ENCODE assay signal across 1 cellular context in the genomic region with DNA sequence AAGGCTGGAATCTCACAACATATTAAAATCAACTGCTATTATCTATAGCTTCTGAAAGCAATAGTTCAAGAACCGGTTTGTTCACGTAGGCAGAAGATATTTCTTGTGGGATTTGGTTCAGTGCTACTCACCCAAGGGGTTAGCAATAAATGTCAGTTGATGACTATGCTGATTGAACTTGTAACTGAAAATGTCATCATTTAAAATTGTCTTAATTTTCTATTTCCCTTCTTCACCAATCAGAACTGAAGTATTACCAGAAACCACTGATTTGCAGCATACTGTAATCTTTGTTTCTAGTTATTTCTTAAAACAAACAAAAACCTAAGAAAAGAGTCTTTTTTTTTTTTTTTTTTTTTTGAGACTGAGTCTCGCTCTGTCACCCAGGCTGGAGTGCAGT.
TF ChIP-seq lines count a peak whose summit lies in the region.

No MANE protein-coding gene starts in this region.

TF ChIP-seq in GM12878, 131 proteins besides CTCF, POLR2A, EP300 and RAD21 (continued from another document):
- TF ChIP-seq, protein P1, sequence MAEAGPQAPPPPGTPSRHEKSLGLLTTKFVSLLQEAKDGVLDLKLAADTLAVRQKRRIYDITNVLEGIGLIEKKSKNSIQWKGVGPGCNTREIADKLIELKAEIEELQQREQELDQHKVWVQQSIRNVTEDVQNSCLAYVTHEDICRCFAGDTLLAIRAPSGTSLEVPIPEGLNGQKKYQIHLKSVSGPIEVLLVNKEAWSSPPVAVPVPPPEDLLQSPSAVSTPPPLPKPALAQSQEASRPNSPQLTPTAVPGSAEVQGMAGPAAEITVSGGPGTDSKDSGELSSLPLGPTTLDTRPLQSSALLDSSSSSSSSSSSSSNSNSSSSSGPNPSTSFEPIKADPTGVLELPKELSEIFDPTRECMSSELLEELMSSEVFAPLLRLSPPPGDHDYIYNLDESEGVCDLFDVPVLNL (IDR thresholded peaks at IDR 0.05; ENCODE audit: low read depth, low read length), result no peak
- TF ChIP-seq DPF2 (IDR thresholded peaks at IDR 0.05) (peak; percentile 42; the same call in 1 of the 2 replicates), ETV6 (conservative IDR thresholded peaks at IDR 0.05 in 1 of 2, IDR thresholded peaks at IDR 0.05 in 1 of 2; ENCODE audit: borderline replicate concordance in 1 of 2, low read depth in 1 of 2) (peak in 1 of 2 experiments; percentile 41; a peak in 1 of 4 replicates), YY1 (IDR thresholded peaks at IDR 0.05; ENCODE audit: low read depth, low read length) (no peak), CREM (IDR thresholded peaks at IDR 0.05; ENCODE audit: low read depth) (peak; percentile 70; the same call in 1 of the 2 replicates), CHD1 (IDR thresholded peaks at IDR 0.05; ENCODE audit: low read depth, low read length) (no peak), MTA3 (IDR thresholded peaks at IDR 0.05; ENCODE audit: borderline replicate concordance, low read length) (peak; percentile 81), PAX5 (IDR thresholded peaks at IDR 0.05; ENCODE audit: borderline replicate concordance, low read depth, low read length) (peak; percentile 64; the same call in 1 of the 2 replicates), CHD4 (IDR thresholded peaks at IDR 0.05) (no peak), TAF1 (IDR thresholded peaks at IDR 0.05; ENCODE audit: borderline replicate concordance, low read depth, low read length) (no peak), IRF4 (IDR thresholded peaks at IDR 0.05; ENCODE audit: low read depth, low read length) (peak; percentile 44; the same call in 1 of the 2 replicates), ZNF384 (IDR thresholded peaks at IDR 0.05; ENCODE audit: borderline replicate concordance, low read depth, low read length) (peak; percentile 53), JUNB (IDR thresholded peaks at IDR 0.05) (peak; percentile 91), SMAD5 (IDR thresholded peaks at IDR 0.05; ENCODE audit: low read depth) (no peak), ASH2L (IDR thresholded peaks at IDR 0.05; ENCODE audit: borderline replicate concordance, low read depth) (no peak), FOXM1 (IDR thresholded peaks at IDR 0.05; ENCODE audit: low read depth, low read length) (peak; percentile 82; the same call in 1 of the 2 replicates), BCL11A (IDR thresholded peaks at IDR 0.05; ENCODE audit: low read depth, low read length) (peak; percentile 68; the same call in 1 of the 2 replicates)
- TF ChIP-seq, protein P2, sequence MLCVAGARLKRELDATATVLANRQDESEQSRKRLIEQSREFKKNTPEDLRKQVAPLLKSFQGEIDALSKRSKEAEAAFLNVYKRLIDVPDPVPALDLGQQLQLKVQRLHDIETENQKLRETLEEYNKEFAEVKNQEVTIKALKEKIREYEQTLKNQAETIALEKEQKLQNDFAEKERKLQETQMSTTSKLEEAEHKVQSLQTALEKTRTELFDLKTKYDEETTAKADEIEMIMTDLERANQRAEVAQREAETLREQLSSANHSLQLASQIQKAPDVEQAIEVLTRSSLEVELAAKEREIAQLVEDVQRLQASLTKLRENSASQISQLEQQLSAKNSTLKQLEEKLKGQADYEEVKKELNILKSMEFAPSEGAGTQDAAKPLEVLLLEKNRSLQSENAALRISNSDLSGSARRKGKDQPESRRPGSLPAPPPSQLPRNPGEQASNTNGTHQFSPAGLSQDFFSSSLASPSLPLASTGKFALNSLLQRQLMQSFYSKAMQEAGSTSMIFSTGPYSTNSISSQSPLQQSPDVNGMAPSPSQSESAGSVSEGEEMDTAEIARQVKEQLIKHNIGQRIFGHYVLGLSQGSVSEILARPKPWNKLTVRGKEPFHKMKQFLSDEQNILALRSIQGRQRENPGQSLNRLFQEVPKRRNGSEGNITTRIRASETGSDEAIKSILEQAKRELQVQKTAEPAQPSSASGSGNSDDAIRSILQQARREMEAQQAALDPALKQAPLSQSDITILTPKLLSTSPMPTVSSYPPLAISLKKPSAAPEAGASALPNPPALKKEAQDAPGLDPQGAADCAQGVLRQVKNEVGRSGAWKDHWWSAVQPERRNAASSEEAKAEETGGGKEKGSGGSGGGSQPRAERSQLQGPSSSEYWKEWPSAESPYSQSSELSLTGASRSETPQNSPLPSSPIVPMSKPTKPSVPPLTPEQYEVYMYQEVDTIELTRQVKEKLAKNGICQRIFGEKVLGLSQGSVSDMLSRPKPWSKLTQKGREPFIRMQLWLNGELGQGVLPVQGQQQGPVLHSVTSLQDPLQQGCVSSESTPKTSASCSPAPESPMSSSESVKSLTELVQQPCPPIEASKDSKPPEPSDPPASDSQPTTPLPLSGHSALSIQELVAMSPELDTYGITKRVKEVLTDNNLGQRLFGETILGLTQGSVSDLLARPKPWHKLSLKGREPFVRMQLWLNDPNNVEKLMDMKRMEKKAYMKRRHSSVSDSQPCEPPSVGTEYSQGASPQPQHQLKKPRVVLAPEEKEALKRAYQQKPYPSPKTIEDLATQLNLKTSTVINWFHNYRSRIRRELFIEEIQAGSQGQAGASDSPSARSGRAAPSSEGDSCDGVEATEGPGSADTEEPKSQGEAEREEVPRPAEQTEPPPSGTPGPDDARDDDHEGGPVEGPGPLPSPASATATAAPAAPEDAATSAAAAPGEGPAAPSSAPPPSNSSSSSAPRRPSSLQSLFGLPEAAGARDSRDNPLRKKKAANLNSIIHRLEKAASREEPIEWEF (IDR thresholded peaks at IDR 0.05; ENCODE audit: insufficient replicate concordance, low read depth, low read length), result peak; percentile 66
- TF ChIP-seq, protein P3, sequence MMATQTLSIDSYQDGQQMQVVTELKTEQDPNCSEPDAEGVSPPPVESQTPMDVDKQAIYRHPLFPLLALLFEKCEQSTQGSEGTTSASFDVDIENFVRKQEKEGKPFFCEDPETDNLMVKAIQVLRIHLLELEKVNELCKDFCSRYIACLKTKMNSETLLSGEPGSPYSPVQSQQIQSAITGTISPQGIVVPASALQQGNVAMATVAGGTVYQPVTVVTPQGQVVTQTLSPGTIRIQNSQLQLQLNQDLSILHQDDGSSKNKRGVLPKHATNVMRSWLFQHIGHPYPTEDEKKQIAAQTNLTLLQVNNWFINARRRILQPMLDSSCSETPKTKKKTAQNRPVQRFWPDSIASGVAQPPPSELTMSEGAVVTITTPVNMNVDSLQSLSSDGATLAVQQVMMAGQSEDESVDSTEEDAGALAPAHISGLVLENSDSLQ (IDR thresholded peaks at IDR 0.05), result peak; percentile 86
TF ChIP-seq in GM12878: peak in this region for 36.
